1 cellular context compared by ENCODE assay signal in genomic region chr20:48398506-48399449, GRCh38.
A peak's percentile ranks its signal among the peaks of the same experiment; 100 is the strongest.
TF ChIP-seq lines count a peak whose summit lies in the region.

No MANE protein-coding gene starts in this region.

TF ChIP-seq in HepG2, 621 proteins besides CTCF, POLR2A, EP300 and RAD21 (continued from another document and continues in another):
- TF ChIP-seq HNRNPH1 (optimal IDR thresholded peaks at IDR 0.05; ENCODE audit: low read depth, low read length) (no peak), STAT5B (CRISPR knock-in tag; IDR thresholded peaks at IDR 0.05) (no peak), NR2F1 (CRISPR knock-in tag; IDR thresholded peaks at IDR 0.05) (peak in 1 of 2 experiments; percentile 25; a peak in 2 of 4 replicates), FOXK2 (IDR thresholded peaks at IDR 0.05) (no peak), SP1 (IDR thresholded peaks at IDR 0.05) (no peak), SP1 (CRISPR knock-in tag; IDR thresholded peaks at IDR 0.05) (no peak), SALL1 (CRISPR knock-in tag; IDR thresholded peaks at IDR 0.05) (peak; percentile 64), ZNF530 (CRISPR knock-in tag; IDR thresholded peaks at IDR 0.05; ENCODE audit: low read depth) (no peak), ELF3 (CRISPR knock-in tag; IDR thresholded peaks at IDR 0.05) (no peak), ZNF780A (CRISPR knock-in tag; IDR thresholded peaks at IDR 0.05) (0 out of 2 replicates have a peak, but pooled peaks have one; percentile 34), TAF15 (IDR thresholded peaks at IDR 0.05; ENCODE audit: low read depth, low read length, poor library complexity, severe bottlenecking) (peak; percentile 45), ZKSCAN8 (CRISPR knock-in tag; IDR thresholded peaks at IDR 0.05; ENCODE audit: borderline replicate concordance) (no peak), ZNF598 (CRISPR knock-in tag; IDR thresholded peaks at IDR 0.05; ENCODE audit: borderline replicate concordance) (0 out of 2 replicates have a peak, but pooled peaks have one; percentile 53), ZSCAN21 (CRISPR knock-in tag; IDR thresholded peaks at IDR 0.05; ENCODE audit: borderline replicate concordance) (no peak), KAT7 (CRISPR knock-in tag; IDR thresholded peaks at IDR 0.05; ENCODE audit: borderline replicate concordance) (no peak), ZBTB10 (CRISPR knock-in tag; IDR thresholded peaks at IDR 0.05; ENCODE audit: borderline replicate concordance) (0 out of 2 replicates have a peak, but pooled peaks have one; percentile 59), ZNF564 (CRISPR knock-in tag; IDR thresholded peaks at IDR 0.05) (peak; percentile 78), NFE2 (CRISPR knock-in tag; IDR thresholded peaks at IDR 0.05) (no peak), IRX3 (CRISPR knock-in tag; IDR thresholded peaks at IDR 0.05; ENCODE audit: borderline replicate concordance, low read depth) (no peak), ARNT2 (CRISPR knock-in tag; IDR thresholded peaks at IDR 0.05; ENCODE audit: low read depth) (no peak), SP2 (CRISPR knock-in tag; IDR thresholded peaks at IDR 0.05) (no peak), ZBTB40 (IDR thresholded peaks at IDR 0.05) (no peak), ZBTB40 (CRISPR knock-in tag; IDR thresholded peaks at IDR 0.05) (peak; percentile 53; the same call in 1 of the 2 replicates), ZNF597 (CRISPR knock-in tag; IDR thresholded peaks at IDR 0.05) (no peak), BRD4 (CRISPR knock-in tag; IDR thresholded peaks at IDR 0.05) (peak; percentile 55; the same call in 1 of the 2 replicates), PHF21A (CRISPR knock-in tag; IDR thresholded peaks at IDR 0.05) (peak; percentile 49; the same call in 1 of the 2 replicates), SALL2 (CRISPR knock-in tag; IDR thresholded peaks at IDR 0.05) (0 out of 2 replicates have a peak, but pooled peaks have one; percentile 41), ZNF136 (CRISPR knock-in tag; IDR thresholded peaks at IDR 0.05; ENCODE audit: low read depth) (no peak), NCOA2 (CRISPR knock-in tag; IDR thresholded peaks at IDR 0.05) (0 out of 2 replicates have a peak, but pooled peaks have one; percentile 36), LRRFIP1 (CRISPR knock-in tag; conservative IDR thresholded peaks at IDR 0.05) (no peak), ELF1 (CRISPR knock-in tag; IDR thresholded peaks at IDR 0.05) (no peak; the same call in 1 of the 2 replicates), ZNF883 (CRISPR knock-in tag; IDR thresholded peaks at IDR 0.05; ENCODE audit: not compliant biosample characterization) (peak; percentile 49), FIP1L1 (IDR thresholded peaks at IDR 0.05; ENCODE audit: borderline replicate concordance, insufficient read depth, low read depth, low read length) (no peak), POLR2G (IDR thresholded peaks at IDR 0.05; ENCODE audit: low read depth, low read length) (peak; percentile 43; the same call in 1 of the 2 replicates), PAWR (CRISPR knock-in tag; IDR thresholded peaks at IDR 0.05; ENCODE audit: borderline replicate concordance) (no peak), ZNF772 (CRISPR knock-in tag; IDR thresholded peaks at IDR 0.05) (peak; percentile 57), ZFP82 (CRISPR knock-in tag; IDR thresholded peaks at IDR 0.05; ENCODE audit: borderline replicate concordance) (peak; percentile 37; the same call in 1 of the 2 replicates), ZNF44 (CRISPR knock-in tag; IDR thresholded peaks at IDR 0.05) (no peak), SRSF4 (IDR thresholded peaks at IDR 0.05; ENCODE audit: low read depth, low read length, poor library complexity, severe bottlenecking) (no peak), HNF4A (CRISPR knock-in tag; IDR thresholded peaks at IDR 0.05) (peak; percentile 90), KLF15 (CRISPR knock-in tag; IDR thresholded peaks at IDR 0.05; ENCODE audit: borderline replicate concordance) (no peak), ZBTB43 (CRISPR knock-in tag; conservative IDR thresholded peaks at IDR 0.05) (0 out of 2 replicates have a peak, but pooled peaks have one; percentile 72), CBFB (CRISPR knock-in tag; IDR thresholded peaks at IDR 0.05) (peak; percentile 34; the same call in 1 of the 2 replicates), ZFP36 (IDR thresholded peaks at IDR 0.05; ENCODE audit: borderline replicate concordance, low read depth, low read length, partially characterized antibody) (no peak), TBL1XR1 (IDR thresholded peaks at IDR 0.05; ENCODE audit: borderline replicate concordance, low read length, partially characterized antibody) (no peak), HDAC2 (CRISPR knock-in tag; IDR thresholded peaks at IDR 0.05) (peak; percentile 64; the same call in 1 of the 2 replicates)
- TF ChIP-seq, protein P1, sequence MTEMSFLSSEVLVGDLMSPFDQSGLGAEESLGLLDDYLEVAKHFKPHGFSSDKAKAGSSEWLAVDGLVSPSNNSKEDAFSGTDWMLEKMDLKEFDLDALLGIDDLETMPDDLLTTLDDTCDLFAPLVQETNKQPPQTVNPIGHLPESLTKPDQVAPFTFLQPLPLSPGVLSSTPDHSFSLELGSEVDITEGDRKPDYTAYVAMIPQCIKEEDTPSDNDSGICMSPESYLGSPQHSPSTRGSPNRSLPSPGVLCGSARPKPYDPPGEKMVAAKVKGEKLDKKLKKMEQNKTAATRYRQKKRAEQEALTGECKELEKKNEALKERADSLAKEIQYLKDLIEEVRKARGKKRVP (CRISPR knock-in tag; IDR thresholded peaks at IDR 0.05): no peak
- TF ChIP-seq, protein P2, sequence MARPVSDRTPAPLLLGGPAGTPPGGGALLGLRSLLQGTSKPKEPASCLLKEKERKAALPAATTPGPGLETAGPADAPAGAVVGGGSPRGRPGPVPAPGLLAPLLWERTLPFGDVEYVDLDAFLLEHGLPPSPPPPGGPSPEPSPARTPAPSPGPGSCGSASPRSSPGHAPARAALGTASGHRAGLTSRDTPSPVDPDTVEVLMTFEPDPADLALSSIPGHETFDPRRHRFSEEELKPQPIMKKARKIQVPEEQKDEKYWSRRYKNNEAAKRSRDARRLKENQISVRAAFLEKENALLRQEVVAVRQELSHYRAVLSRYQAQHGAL (CRISPR knock-in tag; IDR thresholded peaks at IDR 0.05; ENCODE audit: not compliant biosample characterization): no peak
